8 cellular contexts compared by ENCODE assay signal in genomic region chr12:110742718-110743570, GRCh38. TPM values are rescaled to one million over a fixed set of nuclear protein-coding genes. Genes with fewer than 3 reads are reported as not detected.
DNase-seq lines count a peak whose midpoint lies in the region; ATAC-seq and TF ChIP-seq lines count a peak whose summit lies in the region.

Gene PPP1CC (minus strand): TSS chr12:110742891. CDS start chr12:110742707, 184 bp downstream.

- peak within 1 kb of the TSS; percentile 92 for H3K9ac ChIP-seq in PC-3 (ENCODE audit: low read length)

- H3F3A ChIP-seq in PC-3 (ENCODE audit: low read length, unreplicated experiment) = no peaks in the 10 kb centered on the region

- H3K36me3 ChIP-seq in PC-3 (ENCODE audit: low read depth, low read length) = peaks cover 7% of the 10 kb centered on the region

- H3K9me3 ChIP-seq in PC-3 (ENCODE audit: low read length) = no peaks in the 10 kb centered on the region

- no peaks in the 10 kb centered on the region for H3K27me3 ChIP-seq in PC-3 (ENCODE audit: low read length)

- intact Hi-C loops in PC-3 (cut with micrococcal nuclease) = loop anchor here (5.0 kb wide), 1 partner anchor 46 kb away; no protein-coding TSS in a partner anchor

- CTCF ChIA-PET in PC-3 (lab: Charles Lee) = no interaction called here

- peak within 1 kb of the TSS; percentile 100 for H2AFZ ChIP-seq in PC-3 (ENCODE audit: low read length)

- peaks cover 51% of the 10 kb centered on the region for H3K4me1 ChIP-seq in PC-3 (ENCODE audit: insufficient read depth, low read length)

- TSS peak; percentile 90 for BruUV-seq in PC-3 (replicated peaks; lab: Mats Ljungman, UMichigan)

- peaks cover 54% of the 10 kb centered on the region for H3K79me2 ChIP-seq in PC-3 (ENCODE audit: low read length)

- peaks cover 42% of the 10 kb centered on the region for H4K20me1 ChIP-seq in PC-3 (ENCODE audit: low read length)

- H3K27ac ChIP-seq in PC-3 (ENCODE audit: low read length) = peak within 1 kb of the TSS; percentile 48

- H3K9me2 ChIP-seq in PC-3 (replicated peaks; ENCODE audit: low read length) = no peaks in the 10 kb centered on the region

- DNase-seq in D341Med (ENCODE audit: low spot score) = peak; percentile 98
- DNase-seq in Jurkat, Clone E6-1 (ENCODE audit: low read depth, low spot score) = peak; percentile 91
- DNase-seq in PC-3 = peak; percentile 96
- peak; percentile 91 for DNase-seq in activated T-cell treated with anti-CD3 and anti-CD28 coated beads for 48 hours (ENCODE audit: low read depth)
- DNase-seq in epithelial cell of proximal tubule (ENCODE audit: low read depth) = peak; percentile 12
- DNase-seq in mucosa of gallbladder (ENCODE audit: low spot score) = peak; percentile 94
- peak; percentile 83 for DNase-seq in stimulated activated CD8-positive, alpha-beta memory T cell treated with anti-CD3 and anti-CD28 coated beads, Interleukin-4, amount 100 ng/mL, for 24 hours (ENCODE audit: low read depth)

- peak within 1 kb of the TSS; percentile 99 for H3K4me2 ChIP-seq in PC-3 (ENCODE audit: low read length)

- ATAC-seq in GM21576 (IDR thresholded peaks at IDR 0.05; ENCODE audit: unreplicated experiment) (peak; percentile 61), PC-3 (peak; percentile 51)

- POLR2A ChIA-PET in PC-3 (lab: Charles Lee; ENCODE audit: unreplicated experiment) = no interaction called here

- TF ChIP-seq CTCF in PC-3 (conservative IDR thresholded peaks at IDR 0.05; ENCODE audit: low read depth, low read length) = no peak
- no peak for TF ChIP-seq CTCF in epithelial cell of proximal tubule (conservative IDR thresholded peaks at IDR 0.05; ENCODE audit: low read depth, low read length)

- peak within 1 kb of the TSS; percentile 92 for H3K4me3 ChIP-seq in Jurkat, Clone E6-1 (ENCODE audit: low read length)
- H3K4me3 ChIP-seq in PC-3 (ENCODE audit: low read length) (peak within 1 kb of the TSS; percentile 87), epithelial cell of proximal tubule (ENCODE audit: low read depth, low read length) (peak within 1 kb of the TSS; percentile 69)

RNA-seq across cellular contexts. Expression of gene PPP1CC, which starts in this region (rescaled TPM):
- 260 TPM for polyA plus RNA-seq in Jurkat, Clone E6-1 (2012; ENCODE audit: insufficient read depth, insufficient read length)
- total RNA-seq in PC-3 (2014; rRNA removed) (202 and 204 TPM in 2 replicates), epithelial cell of proximal tubule (86.3 and 159 TPM in 2 replicates), mucosa of gallbladder (101 TPM)

Comparison
In these comparisons a context has a peak if more than half of its experiments do, and no peak if none do; other contexts are left out.
1. Peak in every context shown above with its lines: DNase-seq, ATAC-seq, H3K4me3 ChIP-seq and H3K27ac ChIP-seq.
2. DNase-seq: peak in every context shown above with its lines; median percentile 98 in D341Med; 96 in PC-3; 94 in mucosa of gallbladder; 91 in Jurkat, Clone E6-1; 91 in activated T-cell treated with anti-CD3 and anti-CD28 coated beads for 48 hours; 83 in stimulated activated CD8-positive, alpha-beta memory T cell treated with anti-CD3 and anti-CD28 coated beads, Interleukin-4, amount 100 ng/mL, for 24 hours; 12 in epithelial cell of proximal tubule.